ENCODE assay signal across 12 cellular contexts in the genomic region with DNA sequence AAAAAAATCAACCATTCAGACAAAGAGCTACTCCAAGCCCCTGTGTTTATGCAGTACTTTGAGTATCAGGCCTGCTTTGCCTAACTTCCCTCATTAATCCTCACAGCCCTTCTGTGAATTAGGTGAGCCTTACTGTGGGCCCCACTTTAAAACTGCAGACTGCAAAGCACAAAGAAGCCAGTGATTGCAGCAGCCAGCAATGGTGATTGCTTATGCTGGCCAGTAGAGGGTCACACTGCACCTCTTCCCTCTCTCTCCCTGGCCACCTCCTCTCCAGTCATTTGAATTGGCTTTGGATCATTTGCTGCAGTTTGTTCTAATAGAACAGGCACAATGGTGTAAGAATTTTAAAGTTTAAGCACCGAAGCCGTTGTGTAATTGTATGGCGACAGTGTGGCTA.
DNase-seq lines count a peak whose midpoint lies in the region; ATAC-seq, FAIRE-seq and TF ChIP-seq lines count a peak whose summit lies in the region.
"Had no signal": no experiment of that assay in that cellular context is flagged by ENCODE, and none has a peak within 500 bp of the region (broad histone marks: within the 10 kb centered on the region; RNA-seq: fewer than 3 reads in every experiment).

No MANE protein-coding gene starts in this region.

- peak overlapping the region; percentile 90 to 95 (median 94) for H3K27ac Mint-ChIP-seq in nephron
- H3K27ac Mint-ChIP-seq: activated CD4-positive, alpha-beta T cell treated with anti-CD3 and anti-CD28 coated beads for 36 hours; activated naive CD4-positive, alpha-beta T cell treated with anti-CD3 and anti-CD28 coated beads, Interleukin-2, amount 10 ng/mL, durations not matched to agents 7 days and 5 days had no signal

- no peaks in the 10 kb centered on the region for H3K27me3 Mint-ChIP-seq in nephron (ENCODE audit: low read depth)

- peaks cover 66% of the 10 kb centered on the region for H3K4me1 Mint-ChIP-seq in nephron
- H3K4me1 Mint-ChIP-seq: activated CD4-positive, alpha-beta T cell treated with anti-CD3 and anti-CD28 coated beads for 36 hours had no signal

- TF ChIP-seq CTCF in HEK293 (tag by site-specific recombination; IDR thresholded peaks at IDR 0.05), result 0 out of 2 replicates have a peak, but pooled peaks have one; percentile 23
- TF ChIP-seq CTCF in nephron (IDR thresholded peaks at IDR 0.05; ENCODE audit: unreplicated experiment in 3 of 3), result peak; percentile 56 to 73 (median 66)

- peaks cover 6% of the 10 kb centered on the region for H3K9me3 Mint-ChIP-seq in nephron
- H3K9me3 Mint-ChIP-seq: activated naive CD4-positive, alpha-beta T cell treated with anti-CD3 and anti-CD28 coated beads, Interleukin-2, amount 10 ng/mL, durations not matched to agents 7 days and 5 days had no signal

- H3K4me1 ChIP-seq in HEK293 (ENCODE audit: control insufficient read depth, insufficient read depth, low read length), result peaks cover 3% of the 10 kb centered on the region; the same call in 1 of the 2 replicates

- peaks cover 6% of the 10 kb centered on the region for H3K36me3 Mint-ChIP-seq in nephron (ENCODE audit: low read depth)

- ATAC-seq in HG03139 (IDR thresholded peaks at IDR 0.05; ENCODE audit: unreplicated experiment) (no peak), GM21423 (IDR thresholded peaks at IDR 0.05; ENCODE audit: unreplicated experiment) (no peak)
- ATAC-seq: activated CD4-positive, alpha-beta T cell treated with anti-CD3 and anti-CD28 coated beads for 36 hours had no signal

- H3K27ac ChIP-seq in HEK293 (ENCODE audit: extremely low read depth, low read depth, low read length), result no peak overlapping the region
- H3K27ac ChIP-seq: transverse colon had no signal

- no peak for FAIRE-seq in H54 (lab: Jason Lieb, UNC)

- no peak overlapping the region for H3K4me3 ChIP-seq in HEK293 (ENCODE audit: low read depth, low read length)
- H3K4me3 ChIP-seq: transverse colon had no signal

- peak overlapping the region; percentile 8 to 55 (median 40) for H3K4me3 Mint-ChIP-seq in nephron
- H3K4me3 Mint-ChIP-seq: activated CD4-positive, alpha-beta T cell treated with anti-CD3 and anti-CD28 coated beads for 36 hours; activated naive CD4-positive, alpha-beta T cell treated with anti-CD3 and anti-CD28 coated beads, Interleukin-2, amount 10 ng/mL, durations not matched to agents 7 days and 5 days had no signal

- POLR2A ChIA-PET in HEK293 (lab: Yijun Ruan, JAX), result no interaction called here

- no peaks in the 10 kb centered on the region for H3K36me3 ChIP-seq in HEK293 (ENCODE audit: control insufficient read depth in 2 of 2, insufficient read depth in 1 of 2, low read length in 2 of 2)
- H3K36me3 ChIP-seq: transverse colon had no signal

- TF ChIP-seq POLR2A in H54 (IDR thresholded peaks at IDR 0.05; ENCODE audit: low read depth, low read length), result no peak

- peak; percentile 58 for DNase-seq in COLO829 (ENCODE audit: low spot score)
- DNase-seq in cerebellar cortex (ENCODE audit: low spot score), result peak; percentile 84
- no peak for DNase-seq in CD1c-positive myeloid dendritic cell (ENCODE audit: extremely low spot score)
- no peak for DNase-seq in H54 (ENCODE audit: insufficient read length, low spot score)
- DNase-seq: activated CD4-positive, alpha-beta T cell treated with anti-CD3 and anti-CD28 coated beads for 36 hours; activated naive CD4-positive, alpha-beta T cell treated with anti-CD3 and anti-CD28 coated beads, Interleukin-2, amount 10 ng/mL, durations not matched to agents 7 days and 5 days; DMS 273 treated with DMSO at 0.1 percent for 48 hours; transverse colon had no signal

- H3K9me3 ChIP-seq in HEK293 (ENCODE audit: control insufficient read depth, insufficient read depth, low read depth, low read length), result no peaks in the 10 kb centered on the region
- H3K9me3 ChIP-seq: transverse colon had no signal

- CTCF ChIA-PET in HEK293 (lab: Yijun Ruan, JAX), result interaction anchor here (2.1 kb wide), 1 partner anchor 18 kb away, joined by 8 read pairs; no protein-coding TSS in a partner anchor

TF ChIP-seq in HEK293, 187 proteins besides CTCF, POLR2A, EP300 and RAD21:
- TF ChIP-seq, protein P1, sequence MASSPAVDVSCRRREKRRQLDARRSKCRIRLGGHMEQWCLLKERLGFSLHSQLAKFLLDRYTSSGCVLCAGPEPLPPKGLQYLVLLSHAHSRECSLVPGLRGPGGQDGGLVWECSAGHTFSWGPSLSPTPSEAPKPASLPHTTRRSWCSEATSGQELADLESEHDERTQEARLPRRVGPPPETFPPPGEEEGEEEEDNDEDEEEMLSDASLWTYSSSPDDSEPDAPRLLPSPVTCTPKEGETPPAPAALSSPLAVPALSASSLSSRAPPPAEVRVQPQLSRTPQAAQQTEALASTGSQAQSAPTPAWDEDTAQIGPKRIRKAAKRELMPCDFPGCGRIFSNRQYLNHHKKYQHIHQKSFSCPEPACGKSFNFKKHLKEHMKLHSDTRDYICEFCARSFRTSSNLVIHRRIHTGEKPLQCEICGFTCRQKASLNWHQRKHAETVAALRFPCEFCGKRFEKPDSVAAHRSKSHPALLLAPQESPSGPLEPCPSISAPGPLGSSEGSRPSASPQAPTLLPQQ (tag by site-specific recombination; IDR thresholded peaks at IDR 0.05), result peak; percentile 86
- TF ChIP-seq ZFP69B (tag by site-specific recombination; IDR thresholded peaks at IDR 0.05) (peak; percentile 62), ZNF23 (tag by site-specific recombination; IDR thresholded peaks at IDR 0.05; ENCODE audit: borderline replicate concordance) (no peak)

Comparison
In these comparisons a context has a peak if more than half of its experiments do, and no peak if none do; other contexts are left out.
1. DNase-seq: peak in COLO829 (single experiment) and cerebellar cortex (single experiment); none in CD1c-positive myeloid dendritic cell (single experiment) and H54 (single experiment).